Comparison of ENCODE assay signal across 14 cellular contexts in the genomic region with DNA sequence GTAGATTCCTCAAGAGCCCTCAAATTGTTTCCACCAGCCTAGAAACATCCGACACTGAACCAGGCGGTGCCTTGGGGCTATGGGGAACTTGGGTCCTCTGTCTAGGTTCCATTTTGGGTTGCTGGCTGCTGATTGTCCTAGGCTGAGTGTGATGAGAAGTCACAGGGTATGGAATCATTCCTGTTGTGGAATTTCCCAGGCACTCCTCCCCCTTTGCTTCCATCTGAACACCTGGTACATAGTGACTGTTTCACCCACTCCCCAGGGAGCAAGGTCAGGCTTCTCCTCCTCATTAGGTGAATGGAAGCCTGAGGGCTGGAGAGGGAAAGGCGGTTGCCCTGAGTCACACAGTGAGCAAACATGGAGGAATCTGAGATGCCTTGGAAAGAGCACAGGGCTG. TPM values are rescaled to one million over a fixed set of nuclear protein-coding genes. Genes with fewer than 3 reads are reported as not detected.
DNase-seq lines count a peak whose midpoint lies in the region; ATAC-seq lines count a peak whose summit lies in the region.
"Had no signal": no experiment of that assay in that cellular context is flagged by ENCODE, and none has a peak within 500 bp of the region (broad histone marks: within the 10 kb centered on the region; RNA-seq: fewer than 3 reads in every experiment).

No MANE protein-coding gene starts in this region.

- H4K12ac ChIP-seq in trophoblast cell (ENCODE audit: low read depth, low read length) = no peak overlapping the region

- H3K18ac ChIP-seq in trophoblast cell (ENCODE audit: low read length) = no peak overlapping the region

- H3K79me1 ChIP-seq in trophoblast cell (ENCODE audit: low read length) = peaks cover 34% of the 10 kb centered on the region

- peaks cover 60% of the 10 kb centered on the region for H3K79me2 ChIP-seq in GM23248 (ENCODE audit: insufficient read depth)
- peaks cover 12% of the 10 kb centered on the region for H3K79me2 ChIP-seq in trophoblast cell (ENCODE audit: control insufficient read depth, insufficient read depth, low read length, poor library complexity)

- no peaks in the 10 kb centered on the region for H3K9me3 ChIP-seq in GM23248 (ENCODE audit: low read depth)
- no peaks in the 10 kb centered on the region for H3K9me3 ChIP-seq in trophoblast cell (ENCODE audit: insufficient read depth, low read depth, low read length)
- H3K9me3 ChIP-seq in HAP-1 = no peaks in the 10 kb centered on the region
- H3K9me3 ChIP-seq: neutrophil had no signal

- H3K14ac ChIP-seq in trophoblast cell (ENCODE audit: low read length) = no peak overlapping the region

- H3K4me3 ChIP-seq in GM23248 = no peak overlapping the region; the same call in 1 of the 2 replicates
- no peak overlapping the region for H3K4me3 ChIP-seq in trophoblast cell (ENCODE audit: low read depth, low read length)
- H3K4me3 ChIP-seq in HAP-1 = no peak overlapping the region

- H2AFZ ChIP-seq in GM23248 (no peak overlapping the region), trophoblast cell (ENCODE audit: insufficient read depth, low read length, poor library complexity) (no peak overlapping the region)

- H3K27me3 ChIP-seq in GM23248 (replicated peaks; ENCODE audit: insufficient read depth) (no peaks in the 10 kb centered on the region), trophoblast cell (ENCODE audit: insufficient read depth, low read length) (no peaks in the 10 kb centered on the region), HAP-1 (ENCODE audit: low read depth) (no peaks in the 10 kb centered on the region)
- H3K27me3 ChIP-seq: neutrophil had no signal

- no peaks in the 10 kb centered on the region for H4K20me1 ChIP-seq in GM23248 (ENCODE audit: insufficient read depth)

- no peak overlapping the region for H2BK12ac ChIP-seq in trophoblast cell (ENCODE audit: low read length)

- H2BK120ac ChIP-seq in trophoblast cell (ENCODE audit: insufficient read depth, low read length, poor library complexity) = peak overlapping the region; percentile 83

- H3K4me2 ChIP-seq in GM23248 (ENCODE audit: unreplicated experiment) (peak overlapping the region; percentile 12), trophoblast cell (ENCODE audit: low read length) (peak overlapping the region; percentile 57)

- 71 to 80% methylated on average over 3 of the region's 3 CpGs for WGBS in GM23248 (ENCODE audit: low coverage in 1 of 2, low lambda C conversion rate in 2 of 2, missing lambda C conversion rate in 2 of 2), 2 experiments
- no CpG with 5 or more reads among the region's 3 CpGs for WGBS in trophoblast cell (ENCODE audit: extremely low coverage, insufficient coverage, insufficient read length)

- DNase-seq in GM23248 (peak; percentile 69), NCI-H69 (lab: John Stamatoyannopoulos, UW) (peak; percentile 76), epithelial cell of prostate (ENCODE audit: low read depth, low spot score) (peak; percentile 76), trophoblast cell (peak; percentile 98), HAP-1 (ENCODE audit: low spot score in 2 of 2) (no peak), HuH-7 (ENCODE audit: low spot score) (no peak)
- DNase-seq: activated CD4-positive, alpha-beta T cell treated with anti-CD3 and anti-CD28 coated beads, Interleukin-2, amount 50 U/mL, for 1 hour; activated effector memory CD4-positive, alpha-beta T cell treated with Interleukin-2 at 50 U/mL for 16 hours; NCI-H748 treated with DMSO at 0.1 percent for 48 hours; stimulated activated CD4-positive, alpha-beta T cell treated with anti-CD3 and anti-CD28 coated beads, Interleukin-15, amount 100 ng/mL, for 24 hours; T-cell had no signal

- ATAC-seq in GM21723 (IDR thresholded peaks at IDR 0.05; ENCODE audit: unreplicated experiment) = no peak
- ATAC-seq in HG02981 (IDR thresholded peaks at IDR 0.05; ENCODE audit: unreplicated experiment) = no peak
- ATAC-seq: T-cell had no signal

- H3K4me1 ChIP-seq in GM23248 (ENCODE audit: insufficient read depth) = peaks cover 30% of the 10 kb centered on the region
- peaks cover 30 to 58% of the 10 kb centered on the region in 2 experiments for H3K4me1 ChIP-seq in trophoblast cell (ENCODE audit: control insufficient read depth in 1 of 2, insufficient read depth in 2 of 2, low read length in 2 of 2)
- peaks cover 11% of the 10 kb centered on the region for H3K4me1 ChIP-seq in HAP-1

- H2BK5ac ChIP-seq in trophoblast cell (ENCODE audit: low read depth, low read length, poor library complexity) = peak overlapping the region; percentile 90

- no peak overlapping the region for H3K4ac ChIP-seq in trophoblast cell (ENCODE audit: low read depth, low read length)

- H4K8ac ChIP-seq in trophoblast cell (ENCODE audit: low read depth, low read length) = no peak overlapping the region

- no peak overlapping the region for H3K27ac ChIP-seq in GM23248
- peak overlapping the region; percentile 83 for H3K27ac ChIP-seq in epithelial cell of prostate
- H3K27ac ChIP-seq in trophoblast cell (ENCODE audit: low read depth, low read length) = peak overlapping the region; percentile 97
- H3K27ac ChIP-seq: neutrophil had no signal

- no peaks in the 10 kb centered on the region for H3F3A ChIP-seq in GM23248 (ENCODE audit: insufficient read depth)

- peak overlapping the region; percentile 94 for H4K91ac ChIP-seq in trophoblast cell (ENCODE audit: low read depth, low read length)

- H3K23ac ChIP-seq in trophoblast cell (ENCODE audit: low read length) = no peak overlapping the region

- H2AK5ac ChIP-seq in trophoblast cell (ENCODE audit: low read length) = no peak overlapping the region

- H3K36me3 ChIP-seq in GM23248 (ENCODE audit: low read depth) (no peaks in the 10 kb centered on the region; the same call in 1 of the 2 replicates), trophoblast cell (ENCODE audit: control insufficient read depth in 1 of 2, insufficient read depth in 2 of 2, low read length in 2 of 2) (peaks cover 5 to 8% of the 10 kb centered on the region in 2 experiments), HAP-1 (replicated peaks) (no peaks in the 10 kb centered on the region; the same call in 1 of the 2 replicates)

- in situ Hi-C loops in GM23248 (cut with MboI) (no loop called here), HAP-1 (cut with MboI; ENCODE audit: low sequenced_read_pairs) (no loop called here)

- no peak overlapping the region for H3K9ac ChIP-seq in GM23248
- H3K9ac ChIP-seq in trophoblast cell (ENCODE audit: low read length) = no peak overlapping the region

- no peaks in the 10 kb centered on the region for H3K9me2 ChIP-seq in GM23248 (ENCODE audit: insufficient read depth)

RNA-seq across cellular contexts. Expression of gene KIF3C, which starts 4.5 kb away (rescaled TPM):
- 7.2 and 18.2 TPM in 2 replicates for total RNA-seq in GM23248 (2014; rRNA removed; shearing (Covaris generic))
- polyA plus RNA-seq in GM23248 (2016; fragmentation: Nextera tagmentation; extraction: Ambion mirVana) = 7.0 and 7.5 TPM in 2 replicates
- polyA plus RNA-seq in trophoblast cell (2013) = 55.1 and 56.4 TPM in 2 replicates

RNA-seq across cellular contexts. Expression of gene RAB10, which starts 56.1 kb away (rescaled TPM):
- total RNA-seq in GM23248 (2014; rRNA removed; shearing (Covaris generic)) = 86.7 and 97.4 TPM in 2 replicates
- polyA plus RNA-seq in GM23248 (2016; fragmentation: Nextera tagmentation; extraction: Ambion mirVana) = 147 and 151 TPM in 2 replicates
- 138 and 141 TPM in 2 replicates for polyA plus RNA-seq in trophoblast cell (2013)

Comparison
In these comparisons a context has a peak if more than half of its experiments do, and no peak if none do; other contexts are left out.
1. DNase-seq: peak in GM23248 (single experiment), NCI-H69 (single experiment), epithelial cell of prostate (single experiment) and trophoblast cell (2 of 2); none in HAP-1 (0 of 2) and HuH-7 (single experiment).